ENCODE assay signal across 9 cellular contexts in genomic region chr18:49560277-49561126, GRCh38. TPM values are rescaled to one million over a fixed set of nuclear protein-coding genes. Genes with fewer than 3 reads are reported as not detected.
DNase-seq lines count a peak whose midpoint lies in the region; TF ChIP-seq lines count a peak whose summit lies in the region.
"Had no signal": no experiment of that assay in that cellular context is flagged by ENCODE, and none has a peak within 500 bp of the region (broad histone marks: within the 10 kb centered on the region; RNA-seq: fewer than 3 reads in every experiment).

No MANE protein-coding gene starts in this region.

- TF ChIP-seq CTCF in colonic mucosa (IDR thresholded peaks at IDR 0.05) (no peak), mesothelial cell of epicardium (IDR thresholded peaks at IDR 0.05; ENCODE audit: unreplicated experiment) (no peak)

- H3K4me1 Mint-ChIP-seq in mesothelial cell of epicardium: peaks cover 33% of the 10 kb centered on the region

- intact Hi-C loops in colonic mucosa (cut with DNase I): loop anchor here (2.0 to 5.0 kb wide), 2 partner anchors 168 to 297 kb away; no protein-coding TSS in a partner anchor

- DNase-seq in DMS53 (lab: John Stamatoyannopoulos, UW) (peak; percentile 97), NCI-H2171 (lab: John Stamatoyannopoulos, UW) (peak; percentile 31), colonic mucosa (peak; percentile 69), mesothelial cell of epicardium (ENCODE audit: low spot score in 2 of 2, unreplicated experiment in 2 of 2) (peak in 1 of 2 experiments; percentile 48), SKM-1 (lab: John Stamatoyannopoulos, UW; ENCODE audit: unreplicated experiment) (no peak), pons (ENCODE audit: low spot score) (no peak), NOMO-1 treated with DMSO at 0.1 percent for 48 hours (lab: John Stamatoyannopoulos, UW; ENCODE audit: unreplicated experiment) (no peak)
- no peak for DNase-seq in stimulated activated CD4-positive, alpha-beta T cell treated with anti-CD3 and anti-CD28 coated beads, Interleukin-12 subunit alpha, Interleukin-12 subunit beta, amount 100 ng/mL, for 4 hours

- peak overlapping the region; percentile 77 for H3K4me3 Mint-ChIP-seq in mesothelial cell of epicardium

- H3K36me3 ChIP-seq in colonic mucosa: no peaks in the 10 kb centered on the region

- H3K4me1 ChIP-seq in colonic mucosa: peaks cover 6% of the 10 kb centered on the region

- H3K27me3 ChIP-seq in colonic mucosa: no peaks in the 10 kb centered on the region

- H3K27ac Mint-ChIP-seq in mesothelial cell of epicardium: peak overlapping the region; percentile 74
- H3K27ac Mint-ChIP-seq: IgD-negative memory B cell had no signal

- H3K9me3 Mint-ChIP-seq in mesothelial cell of epicardium: no peaks in the 10 kb centered on the region
- H3K9me3 Mint-ChIP-seq: IgD-negative memory B cell had no signal

- H3K9me3 ChIP-seq in colonic mucosa: no peaks in the 10 kb centered on the region

- H3K4me3 ChIP-seq in colonic mucosa: peak overlapping the region; percentile 45

- H3K27ac ChIP-seq in colonic mucosa: peak overlapping the region; percentile 51

- H3K36me3 Mint-ChIP-seq in mesothelial cell of epicardium: no peaks in the 10 kb centered on the region
- H3K36me3 Mint-ChIP-seq: IgD-negative memory B cell had no signal

- H3K9ac ChIP-seq in colonic mucosa (ENCODE audit: low read depth in 2 of 2, low read length in 2 of 2): peak overlapping the region; percentile 48 to 77

- H3K27me3 Mint-ChIP-seq in mesothelial cell of epicardium (ENCODE audit: low read depth): peaks cover 39% of the 10 kb centered on the region

RNA-seq across cellular contexts. Expression of gene LIPG, which starts 1.4 kb away (rescaled TPM):
- total RNA-seq in colonic mucosa (10 to 100 TPM; 25.5 to 32.1 TPM), mesothelial cell of epicardium (22.3 to 26.0 TPM (median 25.7 TPM) in 3 replicates)

Comparison
In these comparisons a context has a peak if more than half of its experiments do, and no peak if none do; other contexts are left out.
1. DNase-seq: peak in DMS53 (single experiment), NCI-H2171 (single experiment) and colonic mucosa (single experiment); none in SKM-1 (single experiment), stimulated activated CD4-positive, alpha-beta T cell treated with anti-CD3 and anti-CD28 coated beads, Interleukin-12 subunit alpha, Interleukin-12 subunit beta, amount 100 ng/mL, for 4 hours (single experiment), pons (single experiment) and NOMO-1 treated with DMSO at 0.1 percent for 48 hours (single experiment).